10 cellular contexts compared by ENCODE assay signal in the genomic region with DNA sequence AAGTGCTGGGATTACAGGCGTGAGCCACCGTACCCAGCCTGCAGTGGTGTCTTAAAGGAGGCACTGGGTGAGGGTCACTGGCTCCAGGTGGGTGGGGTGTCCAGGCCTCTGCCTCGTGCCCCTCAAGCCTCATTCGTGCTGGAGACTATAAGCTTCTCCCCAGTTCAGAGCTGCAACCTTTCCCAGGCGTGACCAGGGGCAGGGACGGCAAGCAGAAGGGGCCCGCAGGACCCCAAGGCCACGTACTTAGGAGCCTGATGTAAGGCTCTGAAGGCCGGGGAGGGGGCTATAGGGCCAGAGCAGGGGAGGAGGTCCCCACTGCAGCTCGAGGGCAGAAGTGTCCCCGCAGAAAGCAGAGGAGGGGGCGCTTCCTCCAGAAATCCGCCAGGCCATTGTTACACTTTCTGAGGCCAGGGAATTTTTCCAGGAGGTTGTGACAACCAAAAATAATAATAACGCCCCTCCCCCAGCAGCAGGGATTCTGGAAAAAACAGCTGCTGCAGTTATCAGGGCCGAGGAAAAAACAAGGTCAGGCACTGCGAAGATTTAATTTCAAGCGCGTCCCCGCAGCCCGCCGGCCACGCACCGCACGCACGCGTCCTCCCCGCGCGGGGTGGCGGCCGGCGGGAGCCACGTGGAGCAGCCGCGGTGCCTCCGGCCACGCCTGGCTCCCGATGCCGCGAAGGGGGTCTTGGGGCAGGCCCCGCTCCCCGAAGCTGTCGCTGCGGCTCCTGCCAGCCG. TPM values are rescaled to one million over a fixed set of nuclear protein-coding genes. Genes with fewer than 3 reads are reported as not detected.
DNase-seq lines count a peak whose midpoint lies in the region; TF ChIP-seq lines count a peak whose summit lies in the region.
"Had no signal": no experiment of that assay in that cellular context is flagged by ENCODE, and none has a peak within 500 bp of the region (broad histone marks: within the 10 kb centered on the region; RNA-seq: fewer than 3 reads in every experiment).

No MANE protein-coding gene starts in this region.

- H3K4me1 ChIP-seq in ES-I3 (ENCODE audit: insufficient read depth, low read length) = peaks cover 20% of the 10 kb centered on the region; the same call in 1 of the 2 replicates
- peaks cover 44% of the 10 kb centered on the region for H3K4me1 ChIP-seq in hepatocyte (ENCODE audit: insufficient read depth)

- H3K9me2 ChIP-seq in hepatocyte (replicated peaks; ENCODE audit: insufficient read depth) = no peaks in the 10 kb centered on the region

- H3K4me2 ChIP-seq in hepatocyte = peak overlapping the region; percentile 92

- no peaks in the 10 kb centered on the region for H4K20me1 ChIP-seq in hepatocyte (ENCODE audit: insufficient read depth, poor library complexity, severe bottlenecking)

- TF ChIP-seq CTCF in astrocyte of the cerebellum (IDR thresholded peaks at IDR 0.05; ENCODE audit: low read depth, low read length, missing control alignments) (no peak), hepatocyte (IDR thresholded peaks at IDR 0.05; ENCODE audit: poor library complexity) (no peak), retinal pigment epithelial cell (conservative IDR thresholded peaks at IDR 0.05; ENCODE audit: low read depth, low read length) (no peak)

- DNase-seq in astrocyte of the cerebellum (ENCODE audit: low read depth) (no peak), hepatocyte (ENCODE audit: low spot score) (peak; percentile 65), retinal pigment epithelial cell (ENCODE audit: low read depth) (no peak), DMS79 treated with DMSO at 0.1 percent for 48 hours (lab: John Stamatoyannopoulos, UW) (no peak), NCI-H1417 (lab: John Stamatoyannopoulos, UW) (no peak)
- no peak for DNase-seq in activated effector memory CD4-positive, alpha-beta T cell treated with Interleukin-2 at 50 U/mL for 16 hours
- no peak for DNase-seq in activated CD8-positive, alpha-beta memory T cell treated with anti-CD3 and anti-CD28 coated beads, Interleukin-2, amount 50 U/mL, for 48 hours
- DNase-seq: stimulated activated CD4-positive, alpha-beta T cell treated with anti-CD3 and anti-CD28 coated beads, Interleukin-12 subunit alpha, Interleukin-12 subunit beta, amount 100 ng/mL, for 4 hours had no signal

- WGBS in hepatocyte (ENCODE audit: low lambda C conversion rate, missing lambda C conversion rate) = 14% methylated on average over 45 of the region's 45 CpGs

- peak overlapping the region; percentile 96 for H3K4me3 ChIP-seq in astrocyte of the cerebellum (ENCODE audit: low read depth, low read length)
- peak overlapping the region; percentile 73 for H3K4me3 ChIP-seq in hepatocyte
- peak overlapping the region; percentile 96 for H3K4me3 ChIP-seq in retinal pigment epithelial cell (ENCODE audit: low read length)
- H3K4me3 ChIP-seq: HAP-1 had no signal

- peak overlapping the region; percentile 86; the same call in 1 of the 2 replicates for H3K9ac ChIP-seq in ES-I3 (ENCODE audit: low read depth, low read length)

- peak overlapping the region; percentile 99 for H3K27ac ChIP-seq in hepatocyte

- no peaks in the 10 kb centered on the region for H3K36me3 ChIP-seq in ES-I3 (ENCODE audit: insufficient read depth, low read length)
- H3K36me3 ChIP-seq in hepatocyte (replicated peaks; ENCODE audit: insufficient read depth, low read depth) = no peaks in the 10 kb centered on the region

- no peak overlapping the region for H2AFZ ChIP-seq in hepatocyte

- in situ Hi-C loops in astrocyte of the cerebellum (cut with HindIII; ENCODE audit: low sequenced_read_pairs) = no loop called here

- peaks cover 93% of the 10 kb centered on the region for H3K79me2 ChIP-seq in hepatocyte

- no peaks in the 10 kb centered on the region for H3K27me3 ChIP-seq in hepatocyte

- H3K9me3 ChIP-seq in ES-I3 (ENCODE audit: control insufficient read depth, insufficient read depth, low read length) (no peaks in the 10 kb centered on the region), hepatocyte (ENCODE audit: low read depth) (no peaks in the 10 kb centered on the region)
- H3K9me3 ChIP-seq: HAP-1 had no signal

RNA-seq across cellular contexts. Expression of gene SLC38A10, which starts 45.7 kb away (rescaled TPM):
- 71.3 and 91.4 TPM in 2 replicates for total RNA-seq in hepatocyte
- polyA plus RNA-seq in hepatocyte = 123 and 124 TPM in 2 replicates

RNA-seq across cellular contexts. Expression of gene BAHCC1, which starts 54.5 kb away (rescaled TPM):
- 6.6 and 8.6 TPM in 2 replicates for total RNA-seq in hepatocyte
- polyA plus RNA-seq in hepatocyte = 6.4 and 7.9 TPM in 2 replicates
